In genomic region chr1:184859381-184860105, GRCh38 we compare ENCODE assay signal across 19 cellular contexts.
A peak's percentile ranks its signal among the peaks of the same experiment; 100 is the strongest.
DNase-seq lines count a peak whose midpoint lies in the region; ATAC-seq lines count a peak whose summit lies in the region.
"Had no signal": no experiment of that assay in that cellular context is flagged by ENCODE, and none has a peak within 500 bp of the region (broad histone marks: within the 10 kb centered on the region; RNA-seq: fewer than 3 reads in every experiment).

No MANE protein-coding gene starts in this region.

- ATAC-seq in GM21360 (IDR thresholded peaks at IDR 0.05; ENCODE audit: unreplicated experiment) (peak; percentile 50), HG02981 (IDR thresholded peaks at IDR 0.05; ENCODE audit: unreplicated experiment) (peak; percentile 56), T-helper 17 cell (peak; percentile 32), HG02623 (IDR thresholded peaks at IDR 0.05; ENCODE audit: unreplicated experiment) (no peak)

- H3K36me3 Mint-ChIP-seq in T-helper 17 cell (ENCODE audit: low read depth) = peaks cover 9% of the 10 kb centered on the region

- no peaks in the 10 kb centered on the region for H3K27me3 Mint-ChIP-seq in T-helper 17 cell

- DNase-seq in CD1c-positive myeloid dendritic cell (ENCODE audit: extremely low spot score) (peak; percentile 24), T-helper 17 cell (no peak), retina (no peak), cortex of kidney (lab: John Stamatoyannopoulos, UW) (no peak)
- no peak for DNase-seq in activated naive CD4-positive, alpha-beta T cell treated with Interleukin-2 at 50 U/mL for 16 hours
- DNase-seq: ACHN; activated CD8-positive, alpha-beta memory T cell treated with anti-CD3 and anti-CD28 coated beads for 24 hours; activated effector memory CD4-positive, alpha-beta T cell treated with anti-CD3 and anti-CD28 coated beads, Interleukin-2, amount 50 U/mL, for 16 hours; COR-L47; foreskin melanocyte; GDM1; NCI-H2029 treated with DMSO at 0.1 percent for 48 hours; NCI-H774; stimulated activated CD4-positive, alpha-beta T cell treated with anti-CD3 and anti-CD28 coated beads, Interleukin-15, amount 100 ng/mL, for 24 hours; T-helper 9 cell; tibial artery had no signal

- no peak overlapping the region for H3K4me3 Mint-ChIP-seq in T-helper 17 cell

- H3K27ac Mint-ChIP-seq in T-helper 17 cell = no peak overlapping the region

- no peaks in the 10 kb centered on the region for H3K9me3 ChIP-seq in T-helper 17 cell (ENCODE audit: control insufficient read depth, low read length, poor library complexity, severe bottlenecking)
- H3K9me3 ChIP-seq: tibial artery had no signal

- H3K4me1 Mint-ChIP-seq in T-helper 17 cell = peaks cover 9% of the 10 kb centered on the region
